Comparison of ENCODE assay signal across 15 cellular contexts in genomic region chr1:180057883-180058396, GRCh38.
DNase-seq lines count a peak whose midpoint lies in the region; ATAC-seq and TF ChIP-seq lines count a peak whose summit lies in the region.
"Had no signal": no experiment of that assay in that cellular context is flagged by ENCODE, and none has a peak within 500 bp of the region (broad histone marks: within the 10 kb centered on the region; RNA-seq: fewer than 3 reads in every experiment).

No MANE protein-coding gene starts in this region.

- H3K36me3 ChIP-seq in CD8-positive, alpha-beta memory T cell (ENCODE audit: insufficient read depth, low read length) = peaks cover 16% of the 10 kb centered on the region

- peaks cover 0 to 2% (median 0%) of the 10 kb centered on the region in 3 donors for H3K4me1 Mint-ChIP-seq in CD8-positive, alpha-beta memory T cell
- H3K4me1 Mint-ChIP-seq: brain had no signal

- no peaks in the 10 kb centered on the region for H3K9me3 Mint-ChIP-seq in CD8-positive, alpha-beta memory T cell
- H3K9me3 Mint-ChIP-seq: brain had no signal

- ATAC-seq in GM18868 (IDR thresholded peaks at IDR 0.05; ENCODE audit: unreplicated experiment) (peak; percentile 71), foreskin keratinocyte (no peak)
- ATAC-seq: left ventricle myocardium superior, psoas muscle had no signal

- H3K36me3 Mint-ChIP-seq in CD8-positive, alpha-beta memory T cell = peaks cover 6 to 70% (median 22%) of the 10 kb centered on the region in 3 donors

- no peaks in the 10 kb centered on the region for H3K27me3 Mint-ChIP-seq in CD8-positive, alpha-beta memory T cell
- H3K27me3 Mint-ChIP-seq: brain had no signal

- TF ChIP-seq CTCF in fibroblast of mammary gland (conservative IDR thresholded peaks at IDR 0.05; ENCODE audit: control insufficient read depth, insufficient read depth, low read depth, low read length) = no peak
- no peak for TF ChIP-seq CTCF in foreskin keratinocyte (conservative IDR thresholded peaks at IDR 0.05)

- H3K27me3 ChIP-seq in CD8-positive, alpha-beta memory T cell (ENCODE audit: insufficient read depth, low read length, poor library complexity, severe bottlenecking) = no peaks in the 10 kb centered on the region
- H3K27me3 ChIP-seq in foreskin keratinocyte = no peaks in the 10 kb centered on the region

- POLR2A ChIA-PET in CD8-positive, alpha-beta memory T cell (lab: Charles Lee) = no interaction called here

- H3K27ac ChIP-seq in CD8-positive, alpha-beta memory T cell (ENCODE audit: low read depth, low read length) = peak overlapping the region; percentile 27
- no peak overlapping the region for H3K27ac ChIP-seq in foreskin keratinocyte
- H3K27ac ChIP-seq: psoas muscle had no signal

- peak overlapping the region in 1 of 8 donors; percentile 22 for H3K27ac Mint-ChIP-seq in CD8-positive, alpha-beta memory T cell
- H3K27ac Mint-ChIP-seq: brain had no signal

- H3K4me3 ChIP-seq in CD8-positive, alpha-beta memory T cell (ENCODE audit: low read length) = no peak overlapping the region
- no peak overlapping the region for H3K4me3 ChIP-seq in fibroblast of mammary gland (ENCODE audit: control insufficient read depth, low read depth, low read length)
- H3K4me3 ChIP-seq: psoas muscle had no signal

- no peaks in the 10 kb centered on the region for H3K4me1 ChIP-seq in CD8-positive, alpha-beta memory T cell (ENCODE audit: insufficient read depth, low read length)
- no peaks in the 10 kb centered on the region for H3K4me1 ChIP-seq in foreskin keratinocyte
- H3K4me1 ChIP-seq: psoas muscle had no signal

- H3K9me3 ChIP-seq in CD8-positive, alpha-beta memory T cell (ENCODE audit: low read length) = no peaks in the 10 kb centered on the region
- H3K9me3 ChIP-seq: psoas muscle had no signal

- CTCF ChIA-PET in CD8-positive, alpha-beta memory T cell (lab: Charles Lee) = no interaction called here

- DNase-seq in CD8-positive, alpha-beta memory T cell = no peak
- DNase-seq in OCI-M1 (lab: John Stamatoyannopoulos, UW) = peak; percentile 82
- peak; percentile 12 for DNase-seq in fibroblast of mammary gland (ENCODE audit: low read depth)
- no peak for DNase-seq in central memory CD4-positive, alpha-beta T cell
- no peak for DNase-seq in SKM-1 (lab: John Stamatoyannopoulos, UW; ENCODE audit: unreplicated experiment)
- no peak for DNase-seq in foreskin keratinocyte
- DNase-seq: EL; left ventricle myocardium superior; MV-4-11; psoas muscle; SHP77 treated with DMSO at 0.1 percent for 48 hours; stimulated activated CD4-positive, alpha-beta T cell treated with anti-CD3 and anti-CD28 coated beads, Interleukin-12 subunit alpha, Interleukin-12 subunit beta, amount 100 ng/mL, for 4 hours; T1000 had no signal

- H3K4me3 Mint-ChIP-seq in CD8-positive, alpha-beta memory T cell = no peak overlapping the region
- H3K4me3 Mint-ChIP-seq: brain had no signal

Comparison
In these comparisons a context has a peak if more than half of its experiments do, and no peak if none do; other contexts are left out.
1. DNase-seq: peak in OCI-M1 (single experiment) and fibroblast of mammary gland (single experiment); none in CD8-positive, alpha-beta memory T cell (0 of 5), central memory CD4-positive, alpha-beta T cell (single experiment), SKM-1 (single experiment) and foreskin keratinocyte (0 of 2).